ENCODE assay signal across 15 cellular contexts in the genomic region with DNA sequence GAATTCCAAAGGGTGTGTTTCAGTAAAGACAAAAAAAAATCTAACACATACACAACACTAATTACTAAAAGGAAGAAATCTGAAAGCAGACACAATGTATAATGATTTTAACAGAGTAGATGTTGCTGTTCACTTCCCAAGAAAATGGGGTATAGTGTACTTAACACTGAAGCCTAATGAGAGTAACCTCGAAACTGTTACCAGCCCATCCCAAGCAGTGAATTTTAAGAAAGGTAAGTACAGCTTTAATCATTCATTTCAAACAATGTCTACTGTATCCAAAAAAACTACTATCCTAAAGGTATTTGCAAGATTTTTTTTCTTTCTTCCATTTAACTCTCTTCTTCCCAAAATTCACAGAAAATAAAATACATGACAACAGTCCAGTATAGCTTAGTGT. TPM values are rescaled to one million over a fixed set of nuclear protein-coding genes. Genes with fewer than 3 reads are reported as not detected.
DNase-seq lines count a peak whose midpoint lies in the region; ATAC-seq lines count a peak whose summit lies in the region.
"Had no signal": no experiment of that assay in that cellular context is flagged by ENCODE, and none has a peak within 500 bp of the region (broad histone marks: within the 10 kb centered on the region; RNA-seq: fewer than 3 reads in every experiment).

No MANE protein-coding gene starts in this region.

- POLR2A ChIA-PET in CD4-positive, alpha-beta memory T cell (lab: Charles Lee; ENCODE audit: partially characterized antibody): interaction anchor here (0.9 to 4.8 kb wide), 6 partner anchors 8 to 108 kb away, joined by 3 to 31 read pairs (median 5); partner anchors contain the start of genes GRB2 and SLC25A19

- peaks cover 8 to 20% of the 10 kb centered on the region in 2 donors for H3K36me3 Mint-ChIP-seq in CD4-positive, alpha-beta memory T cell
- H3K36me3 Mint-ChIP-seq in activated T-helper 17 cell treated with anti-CD3 and anti-CD28 coated beads, Interleukin-2, amount 50 U/mL, for 72 hours (ENCODE audit: low read depth): peaks cover 71% of the 10 kb centered on the region
- H3K36me3 Mint-ChIP-seq in natural killer cell treated with Interleukin-12 subunit alpha and Interleukin-12 subunit beta and Interleukin-15 and Interleukin-18, amount 100 ng/mL, for 72 hours: peaks cover 4% of the 10 kb centered on the region

- H3K27me3 ChIP-seq in CD4-positive, alpha-beta memory T cell (ENCODE audit: insufficient read depth, low read length): no peaks in the 10 kb centered on the region
- H3K27me3 ChIP-seq in HUES64 (ENCODE audit: insufficient read depth, low read length): no peaks in the 10 kb centered on the region
- no peaks in the 10 kb centered on the region for H3K27me3 ChIP-seq in HAP-1 (ENCODE audit: low read depth)
- H3K27me3 ChIP-seq: gastroesophageal sphincter, SJSA1 had no signal

- DNase-seq in CD4-positive, alpha-beta memory T cell: no peak
- no peak for DNase-seq in natural killer cell treated with Interleukin-12 subunit alpha and Interleukin-12 subunit beta and Interleukin-15 and Interleukin-18, amount 100 ng/mL, for 72 hours (ENCODE audit: low spot score)
- DNase-seq in stimulated activated CD4-positive, alpha-beta T cell treated with anti-CD3 and anti-CD28 coated beads, Interleukin-4, amount 100 ng/mL, for 24 hours: no peak
- no peak for DNase-seq in HAP-1 (ENCODE audit: low spot score in 2 of 2)
- no peak for DNase-seq in inferior parietal cortex (ENCODE audit: extremely low spot score)
- DNase-seq: cerebellar nuclear complex, NCI-H1417 treated with DMSO at 0.1 percent for 48 hours, NCI-H2227 treated with DMSO at 0.1 percent for 48 hours had no signal

- peaks cover 53 to 86% (median 70%) of the 10 kb centered on the region in 4 donors for H3K4me1 Mint-ChIP-seq in CD4-positive, alpha-beta memory T cell
- peaks cover 46% of the 10 kb centered on the region for H3K4me1 Mint-ChIP-seq in activated T-helper 17 cell treated with anti-CD3 and anti-CD28 coated beads, Interleukin-2, amount 50 U/mL, for 72 hours
- peaks cover 59 to 62% of the 10 kb centered on the region in 2 donors for H3K4me1 Mint-ChIP-seq in natural killer cell treated with Interleukin-12 subunit alpha and Interleukin-12 subunit beta and Interleukin-15 and Interleukin-18, amount 100 ng/mL, for 72 hours (ENCODE audit: low read depth in 2 of 2)

- H3K4me3 ChIP-seq in CD4-positive, alpha-beta memory T cell (ENCODE audit: low read length in 2 of 2): no peak overlapping the region
- H3K4me3 ChIP-seq in HUES64 (ENCODE audit: low read length): no peak overlapping the region
- H3K4me3 ChIP-seq in HAP-1: no peak overlapping the region
- H3K4me3 ChIP-seq: gastroesophageal sphincter, SJSA1, skin epidermis had no signal

- no peak overlapping the region for H3K9ac ChIP-seq in HUES64 (ENCODE audit: low read depth, low read length)
- H3K9ac ChIP-seq: parathyroid adenoma had no signal

- in situ Hi-C loops in HAP-1 (cut with MboI; ENCODE audit: low sequenced_read_pairs): no loop called here

- ATAC-seq in activated T-helper 17 cell treated with anti-CD3 and anti-CD28 coated beads, Interleukin-2, amount 50 U/mL, for 72 hours (replicated peaks): no peak
- ATAC-seq in natural killer cell treated with Interleukin-12 subunit alpha and Interleukin-12 subunit beta and Interleukin-15 and Interleukin-18, amount 100 ng/mL, for 72 hours: no peak
- ATAC-seq: gastroesophageal sphincter had no signal

- H3K36me3 ChIP-seq in CD4-positive, alpha-beta memory T cell (ENCODE audit: insufficient read depth, low read length): peaks cover 4% of the 10 kb centered on the region
- H3K36me3 ChIP-seq in HUES64 (ENCODE audit: insufficient read depth, low read length) (0 out of 2 replicates have a peak, but pooled peaks cover 5% of the 10 kb centered on the region), HAP-1 (replicated peaks) (peaks cover 6% of the 10 kb centered on the region)
- H3K36me3 ChIP-seq: gastroesophageal sphincter had no signal

- H3K27ac ChIP-seq in CD4-positive, alpha-beta memory T cell (ENCODE audit: low read depth, low read length): no peak overlapping the region
- 0 out of 2 replicates have a peak overlapping the region, but pooled peaks have one; percentile 33 for H3K27ac ChIP-seq in HUES64 (ENCODE audit: low read depth, low read length)
- H3K27ac ChIP-seq: gastroesophageal sphincter, HL-60, parathyroid adenoma, SJSA1, skin epidermis had no signal

- WGBS in HUES64: 89% methylated on average over 1 of the region's 1 CpG

- no peaks in the 10 kb centered on the region for H3K9me3 Mint-ChIP-seq in CD4-positive, alpha-beta memory T cell
- no peaks in the 10 kb centered on the region for H3K9me3 Mint-ChIP-seq in activated T-helper 17 cell treated with anti-CD3 and anti-CD28 coated beads, Interleukin-2, amount 50 U/mL, for 72 hours
- no peaks in the 10 kb centered on the region for H3K9me3 Mint-ChIP-seq in natural killer cell treated with Interleukin-12 subunit alpha and Interleukin-12 subunit beta and Interleukin-15 and Interleukin-18, amount 100 ng/mL, for 72 hours

- H3K4me1 ChIP-seq in CD4-positive, alpha-beta memory T cell (ENCODE audit: insufficient read depth, low read length): peaks cover 88% of the 10 kb centered on the region
- peaks cover 21% of the 10 kb centered on the region for H3K4me1 ChIP-seq in HUES64 (ENCODE audit: insufficient read depth, low read length)
- H3K4me1 ChIP-seq in HAP-1: peaks cover 20% of the 10 kb centered on the region

- CTCF ChIA-PET in CD4-positive, alpha-beta memory T cell (lab: Charles Lee; ENCODE audit: partially characterized antibody): interaction anchor here (0.6 to 5.2 kb wide), 12 partner anchors 8 to 195 kb away, joined by 3 to 61 read pairs (median 3); partner anchors contain the start of genes GRB2, MIF4GD and SLC25A19

- H3K4me3 Mint-ChIP-seq in CD4-positive, alpha-beta memory T cell: peak overlapping the region in 5 of 8 donors; percentile 8 to 61 (median 28)
- H3K4me3 Mint-ChIP-seq in activated T-helper 17 cell treated with anti-CD3 and anti-CD28 coated beads, Interleukin-2, amount 50 U/mL, for 72 hours: peak overlapping the region; percentile 96
- H3K4me3 Mint-ChIP-seq in natural killer cell treated with Interleukin-12 subunit alpha and Interleukin-12 subunit beta and Interleukin-15 and Interleukin-18, amount 100 ng/mL, for 72 hours: peak overlapping the region; percentile 10

- peak overlapping the region in 6 of 7 donors; percentile 11 to 89 (median 70) for H3K27ac Mint-ChIP-seq in CD4-positive, alpha-beta memory T cell
- H3K27ac Mint-ChIP-seq in activated T-helper 17 cell treated with anti-CD3 and anti-CD28 coated beads, Interleukin-2, amount 50 U/mL, for 72 hours: peak overlapping the region; percentile 87
- H3K27ac Mint-ChIP-seq in natural killer cell treated with Interleukin-12 subunit alpha and Interleukin-12 subunit beta and Interleukin-15 and Interleukin-18, amount 100 ng/mL, for 72 hours: peak overlapping the region; percentile 4 to 23

- no peaks in the 10 kb centered on the region for H3K9me3 ChIP-seq in CD4-positive, alpha-beta memory T cell (ENCODE audit: control insufficient read depth in 1 of 2, low read length in 2 of 2)
- H3K9me3 ChIP-seq in HUES64 (ENCODE audit: insufficient read depth, low read depth, low read length): no peaks in the 10 kb centered on the region
- no peaks in the 10 kb centered on the region for H3K9me3 ChIP-seq in HAP-1
- H3K9me3 ChIP-seq: gastroesophageal sphincter, SJSA1 had no signal

- intact Hi-C loops in CD4-positive, alpha-beta memory T cell (cut with micrococcal nuclease): no loop called here

- H3K27me3 Mint-ChIP-seq in CD4-positive, alpha-beta memory T cell: no peaks in the 10 kb centered on the region
- no peaks in the 10 kb centered on the region for H3K27me3 Mint-ChIP-seq in activated T-helper 17 cell treated with anti-CD3 and anti-CD28 coated beads, Interleukin-2, amount 50 U/mL, for 72 hours
- no peaks in the 10 kb centered on the region for H3K27me3 Mint-ChIP-seq in natural killer cell treated with Interleukin-12 subunit alpha and Interleukin-12 subunit beta and Interleukin-15 and Interleukin-18, amount 100 ng/mL, for 72 hours

RNA-seq across cellular contexts. Expression of gene GRB2, which starts 8.3 kb away (rescaled TPM):
- total RNA-seq in CD4-positive, alpha-beta memory T cell: 100 to 1,000 TPM; 131 to 133 TPM
- 100 to 1,000 TPM; 129 to 155 TPM for polyA plus RNA-seq in CD4-positive, alpha-beta memory T cell
- 58.3 TPM for polyA plus RNA-seq in HUES64 (2013, experiment 1 of 2)
- 53.7 TPM for polyA plus RNA-seq in HUES64 (2013, experiment 2 of 2)
- total RNA-seq in activated T-helper 17 cell treated with anti-CD3 and anti-CD28 coated beads, Interleukin-2, amount 50 U/mL, for 72 hours: 100 to 1,000 TPM; 141 to 163 TPM
- total RNA-seq in natural killer cell treated with Interleukin-12 subunit alpha and Interleukin-12 subunit beta and Interleukin-15 and Interleukin-18, amount 100 ng/mL, for 72 hours: 100 to 1,000 TPM; 198 to 235 TPM

RNA-seq across cellular contexts. Expression of gene TMEM94, which starts 59.2 kb away (rescaled TPM):
- 100 to 1,000 TPM; 109 TPM for total RNA-seq in CD4-positive, alpha-beta memory T cell
- 10 to 100 TPM in 1 of 2 donors, 1 to 10 TPM in 1; 3.9 to 18.0 TPM for polyA plus RNA-seq in CD4-positive, alpha-beta memory T cell
- polyA plus RNA-seq in HUES64 (2013, experiment 1 of 2): 35.3 TPM
- 46.3 TPM for polyA plus RNA-seq in HUES64 (2013, experiment 2 of 2)
- 10 to 100 TPM; 76.5 to 79.8 TPM for total RNA-seq in activated T-helper 17 cell treated with anti-CD3 and anti-CD28 coated beads, Interleukin-2, amount 50 U/mL, for 72 hours
- 100 to 1,000 TPM in 1 of 2 donors, 10 to 100 TPM in 1; 69.9 to 106 TPM for total RNA-seq in natural killer cell treated with Interleukin-12 subunit alpha and Interleukin-12 subunit beta and Interleukin-15 and Interleukin-18, amount 100 ng/mL, for 72 hours

Comparison
In these comparisons a context has a peak if more than half of its experiments do, and no peak if none do; other contexts are left out.
1. H3K27ac Mint-ChIP-seq: peak in every context shown above with its lines; median percentile 87 in activated T-helper 17 cell treated with anti-CD3 and anti-CD28 coated beads, Interleukin-2, amount 50 U/mL, for 72 hours; 70 in CD4-positive, alpha-beta memory T cell; 14 in natural killer cell treated with Interleukin-12 subunit alpha and Interleukin-12 subunit beta and Interleukin-15 and Interleukin-18, amount 100 ng/mL, for 72 hours.
2. H3K4me3 Mint-ChIP-seq: peak in every context shown above with its lines; median percentile 96 in activated T-helper 17 cell treated with anti-CD3 and anti-CD28 coated beads, Interleukin-2, amount 50 U/mL, for 72 hours; 28 in CD4-positive, alpha-beta memory T cell; 10 in natural killer cell treated with Interleukin-12 subunit alpha and Interleukin-12 subunit beta and Interleukin-15 and Interleukin-18, amount 100 ng/mL, for 72 hours.